ENCODE assay signal across 8 cellular contexts in genomic region chr3:23807161-23808015, GRCh38. TPM values are rescaled to one million over a fixed set of nuclear protein-coding genes. Genes with fewer than 3 reads are reported as not detected.
DNase-seq lines count a peak whose midpoint lies in the region; ATAC-seq, FAIRE-seq and TF ChIP-seq lines count a peak whose summit lies in the region.

No MANE protein-coding gene starts in this region.

- peak overlapping the region; percentile 69 for H3K4me2 ChIP-seq in HepG2 (ENCODE audit: low read depth, low read length)

- peaks cover 21% of the 10 kb centered on the region for H3K79me2 ChIP-seq in HepG2 (ENCODE audit: insufficient read depth, low read length)

- TF ChIP-seq RAD21 in HepG2 (CRISPR knock-in tag; IDR thresholded peaks at IDR 0.05): no peak

- peaks cover 0 to 11% of the 10 kb centered on the region in 2 experiments; a peak in 1 of 5 replicates for H3K27me3 ChIP-seq in HepG2 (ENCODE audit: control insufficient read depth in 1 of 2, insufficient read depth in 2 of 2, low read length in 2 of 2)

- POLR2A ChIA-PET in HepG2 (lab: Yijun Ruan, JAX): interaction anchor here (1.6 kb wide), 1 partner anchor 110 kb away, joined by 4 read pairs; no protein-coding TSS in a partner anchor

- TF ChIP-seq POLR2A in HepG2 (IDR thresholded peaks at IDR 0.05; ENCODE audit: insufficient read depth in 1 of 2, low read depth in 2 of 2, low read length in 2 of 2): no peak

- WGBS in HepG2 (ENCODE audit: low lambda C conversion rate): 34% methylated on average over 13 of the region's 14 CpGs

- no peak for TF ChIP-seq EP300 in HepG2 (IDR thresholded peaks at IDR 0.05; ENCODE audit: low read depth in 2 of 2, low read length in 2 of 2)
- TF ChIP-seq EP300 in HepG2 (CRISPR knock-in tag; IDR thresholded peaks at IDR 0.05; ENCODE audit: borderline replicate concordance): no peak

- H3K4me3 ChIP-seq in cardiac fibroblast (replicated peaks in 1 of 2; ENCODE audit: low read depth in 2 of 2, low read length in 2 of 2) (peak overlapping the region; percentile 76 to 81), HepG2 (replicated peaks in 1 of 3; ENCODE audit: insufficient read depth in 1 of 3, low read depth in 2 of 3, low read length in 3 of 3) (peak overlapping the region; percentile 79 to 83 (median 80))

- no peaks in the 10 kb centered on the region for H4K20me1 ChIP-seq in HepG2 (ENCODE audit: insufficient read depth, low read length)

- no peaks in the 10 kb centered on the region for H3K9me3 ChIP-seq in HepG2 (ENCODE audit: low read length)

- H3K27ac ChIP-seq in HepG2 (ENCODE audit: extremely low read length, insufficient read depth, low read length) (peak overlapping the region; percentile 64), temporal lobe (ENCODE audit: low read depth, low read length) (peak overlapping the region; percentile 80)

- H3K4me1 ChIP-seq in HepG2 (ENCODE audit: insufficient read depth, low read length): peaks cover 49% of the 10 kb centered on the region

- H3K36me3 ChIP-seq in HepG2 (replicated peaks in 1 of 2; ENCODE audit: control insufficient read depth in 1 of 2, insufficient read depth in 2 of 2, low read length in 2 of 2): no peaks in the 10 kb centered on the region

- in situ Hi-C loops in HepG2 (cut with HindIII; ENCODE audit: extremely low pct_ligation_motif_present, low pct_unique_long_range_greater_than_20kb): no loop called here

- CTCF ChIA-PET in HepG2 (lab: Yijun Ruan, JAX; ENCODE audit: low intra/inter-chr PET ratio, low total read pairs): no interaction called here

- no peak for FAIRE-seq in HepG2 (lab: Jason Lieb, UNC)

- no peak overlapping the region for H2AFZ ChIP-seq in HepG2 (ENCODE audit: low read length)

- no peak; the same call in 1 of the 3 replicates for ATAC-seq in HepG2

- intact Hi-C loops in HepG2 (cut with micrococcal nuclease; ENCODE audit: unreplicated experiment): no loop called here

- DNase-seq in NCI-H2171 treated with DMSO at 0.1 percent for 48 hours (lab: John Stamatoyannopoulos, UW) (peak; percentile 2), NCI-H2171 (lab: John Stamatoyannopoulos, UW) (no peak), NCI-H526 treated with DMSO at 0.1 percent for 48 hours (lab: John Stamatoyannopoulos, UW) (peak; percentile 4), cardiac fibroblast (ENCODE audit: low read depth in 2 of 2) (peak; percentile 46 to 66), HepG2 (ENCODE audit: low spot score) (no peak), NCI-H1105 treated with DMSO at 0.1 percent for 48 hours (lab: John Stamatoyannopoulos, UW) (no peak), cortex of kidney (lab: John Stamatoyannopoulos, UW) (no peak)

- TF ChIP-seq CTCF in cardiac fibroblast (IDR thresholded peaks at IDR 0.05; ENCODE audit: low read depth, low read length): no peak
- no peak for TF ChIP-seq CTCF in HepG2 (CRISPR knock-in tag; IDR thresholded peaks at IDR 0.05)

- peak overlapping the region; percentile 72 for H3K9ac ChIP-seq in HepG2 (ENCODE audit: insufficient read depth, low read depth, low read length)

- BruUV-seq in HepG2 (replicated peaks; lab: Mats Ljungman, UMichigan): TSS peak; percentile 36

TF ChIP-seq in HepG2, 621 proteins besides CTCF, POLR2A, EP300 and RAD21:
- TF ChIP-seq ZNF143 (CRISPR knock-in tag; IDR thresholded peaks at IDR 0.05) (no peak), ZNF513 (CRISPR knock-in tag; conservative IDR thresholded peaks at IDR 0.05) (no peak), SAP130 (CRISPR knock-in tag; IDR thresholded peaks at IDR 0.05; ENCODE audit: low read depth) (0 out of 2 replicates have a peak, but pooled peaks have one; percentile 7), FOXA3 (CRISPR knock-in tag; IDR thresholded peaks at IDR 0.05) (peak; percentile 62; the same call in 1 of the 2 replicates), FOXA1 (IDR thresholded peaks at IDR 0.05) (no peak), FOXA1 (CRISPR knock-in tag; IDR thresholded peaks at IDR 0.05) (peak; percentile 70), ZNF496 (CRISPR knock-in tag; IDR thresholded peaks at IDR 0.05; ENCODE audit: insufficient replicate concordance) (no peak)

RNA-seq across cellular contexts. Expression of gene UBE2E1, which starts 1.6 kb away (rescaled TPM):
- 61.8 and 82.6 TPM in 2 replicates for total RNA-seq in HepG2 (2016; rRNA removed; fragmentation: Illumina TruSeq; extraction: Trizol)
- total RNA-seq in HepG2 (2016; cell fraction: cytosol; rRNA removed; fragmentation: Illumina TruSeq; extraction: Trizol; ENCODE audit: low read depth): 27.8 and 29.8 TPM in 2 replicates
- total RNA-seq in HepG2 (2016; cell fraction: insoluble cytoplasmic fraction; rRNA removed; fragmentation: Illumina TruSeq; extraction: Trizol): 56.6 and 91.5 TPM in 2 replicates
- total RNA-seq in HepG2 (2016; cell fraction: membrane; rRNA removed; fragmentation: Illumina TruSeq; extraction: Trizol): 51.7 and 51.8 TPM in 2 replicates
- total RNA-seq in HepG2 (2016; cell fraction: nucleus; rRNA removed; fragmentation: Illumina TruSeq; extraction: Trizol): 40.2 and 43.9 TPM in 2 replicates
- 55.4 and 56.2 TPM in 2 replicates for polyA plus RNA-seq in HepG2 (2011; rRNA removed)
- 25.3 and 41.0 TPM in 2 replicates for polyA plus RNA-seq in HepG2 (2011; cell fraction: cytosol; rRNA removed)
- polyA plus RNA-seq in HepG2 (2011; cell fraction: nucleus; rRNA removed): 24.4 and 30.9 TPM in 2 replicates
- 65.9 and 73.0 TPM in 2 replicates for polyA plus RNA-seq in HepG2 (2012)
- 40.2 and 48.2 TPM in 2 replicates for polyA plus RNA-seq in HepG2 (2016; cell fraction: cytosol; fragmentation: Illumina TruSeq; extraction: Trizol; ENCODE audit: low read depth)
- 112 and 129 TPM in 2 replicates for polyA plus RNA-seq in HepG2 (2016; cell fraction: insoluble cytoplasmic fraction; fragmentation: Illumina TruSeq; extraction: Trizol; ENCODE audit: low read depth)
- polyA plus RNA-seq in HepG2 (2016; cell fraction: membrane; fragmentation: Illumina TruSeq; extraction: Trizol; ENCODE audit: low read depth): 57.7 and 60.5 TPM in 2 replicates
- 73.6 and 78.6 TPM in 2 replicates for polyA plus RNA-seq in HepG2 (2016; cell fraction: nucleus; fragmentation: Illumina TruSeq; extraction: Trizol; ENCODE audit: insufficient read depth, low read depth)
- 26.6 and 37.3 TPM in 2 replicates for polyA minus RNA-seq in HepG2 (2011; rRNA and poly(A)+ RNA removed; ENCODE audit: low replicate concordance)
- polyA minus RNA-seq in HepG2 (2011; cell fraction: cytosol; rRNA and poly(A)+ RNA removed): 24.6 and 36.0 TPM in 2 replicates
- polyA minus RNA-seq in HepG2 (2011; cell fraction: nucleus; rRNA and poly(A)+ RNA removed): 47.8 and 70.1 TPM in 2 replicates
- total RNA-seq in temporal lobe: 89.5 TPM

Comparison
In these comparisons a context has a peak if more than half of its experiments do, and no peak if none do; other contexts are left out.
1. DNase-seq: peak in NCI-H2171 treated with DMSO at 0.1 percent for 48 hours (single experiment), NCI-H526 treated with DMSO at 0.1 percent for 48 hours (single experiment) and cardiac fibroblast (2 of 2); none in NCI-H2171 (single experiment), HepG2 (single experiment), NCI-H1105 treated with DMSO at 0.1 percent for 48 hours (single experiment) and cortex of kidney (single experiment).